32 cellular contexts compared by ENCODE assay signal in genomic region chr7:41621953-41622831, GRCh38.
DNase-seq lines count a peak whose midpoint lies in the region; ATAC-seq and TF ChIP-seq lines count a peak whose summit lies in the region.
"Had no signal": no experiment of that assay in that cellular context is flagged by ENCODE, and none has a peak within 500 bp of the region (broad histone marks: within the 10 kb centered on the region; RNA-seq: fewer than 3 reads in every experiment).

No MANE protein-coding gene starts in this region.

- H4K20me1 ChIP-seq in PC-3 (ENCODE audit: low read length), result no peaks in the 10 kb centered on the region

- POLR2A ChIA-PET in activated CD8-positive, alpha-beta T cell treated with anti-CD3 and anti-CD28 coated beads for 36 hours (lab: Charles Lee), result no interaction called here
- POLR2A ChIA-PET in activated CD8-positive, alpha-beta T cell treated with anti-CD3 and anti-CD28 coated beads, Interleukin-2, amount 10 ng/mL, durations not matched to agents 7 days and 5 days (lab: Charles Lee), result no interaction called here
- POLR2A ChIA-PET in PC-3 (lab: Charles Lee; ENCODE audit: unreplicated experiment), result no interaction called here

- no peaks in the 10 kb centered on the region for H3F3A ChIP-seq in PC-3 (ENCODE audit: low read length, unreplicated experiment)

- H2BK5ac ChIP-seq in trophoblast cell (ENCODE audit: low read depth, low read length, poor library complexity), result peak overlapping the region; percentile 52

- no peak overlapping the region for H3K23ac ChIP-seq in trophoblast cell (ENCODE audit: low read length)

- no peaks in the 10 kb centered on the region for H3K9me2 ChIP-seq in PC-3 (replicated peaks; ENCODE audit: low read length)

- H3K79me2 ChIP-seq in PC-3 (ENCODE audit: low read length), result no peaks in the 10 kb centered on the region
- H3K79me2 ChIP-seq in trophoblast cell (ENCODE audit: control insufficient read depth, insufficient read depth, low read length, poor library complexity), result no peaks in the 10 kb centered on the region

- H3K14ac ChIP-seq in trophoblast cell (ENCODE audit: low read length), result peak overlapping the region; percentile 47

- no peak overlapping the region for H4K12ac ChIP-seq in trophoblast cell (ENCODE audit: low read depth, low read length)

- H3K9me3 ChIP-seq in PC-3 (ENCODE audit: low read length) (no peaks in the 10 kb centered on the region), endocrine pancreas (ENCODE audit: control insufficient read depth, low read length) (no peaks in the 10 kb centered on the region), trophoblast cell (ENCODE audit: insufficient read depth, low read depth, low read length) (no peaks in the 10 kb centered on the region)
- H3K9me3 ChIP-seq: adrenal gland, esophagus squamous epithelium, MG63, thyroid gland had no signal

- TF ChIP-seq CTCF in activated CD8-positive, alpha-beta T cell treated with anti-CD3 and anti-CD28 coated beads for 36 hours (IDR thresholded peaks at IDR 0.05), result peak; percentile 25
- TF ChIP-seq CTCF in PC-3 (conservative IDR thresholded peaks at IDR 0.05; ENCODE audit: low read depth, low read length), result no peak

- H2BK120ac ChIP-seq in trophoblast cell (ENCODE audit: insufficient read depth, low read length, poor library complexity), result peak overlapping the region; percentile 84

- H3K9ac ChIP-seq in PC-3 (ENCODE audit: low read length) (no peak overlapping the region), endocrine pancreas (ENCODE audit: control insufficient read depth, insufficient read depth, low read length) (no peak overlapping the region), trophoblast cell (ENCODE audit: low read length) (no peak overlapping the region)
- H3K9ac ChIP-seq: GM23248 had no signal

- no peak overlapping the region for H2AK5ac ChIP-seq in trophoblast cell (ENCODE audit: low read length)

- H3K4me3 ChIP-seq in PC-3 (ENCODE audit: low read length) (no peak overlapping the region), endocrine pancreas (ENCODE audit: control insufficient read depth, insufficient read depth, low read length) (peak overlapping the region; percentile 14), trophoblast cell (ENCODE audit: low read depth, low read length) (no peak overlapping the region)
- H3K4me3 ChIP-seq: adrenal gland, esophagus squamous epithelium, GM23248, MG63, skin epidermis, thyroid gland had no signal

- no peaks in the 10 kb centered on the region for H3K36me3 Mint-ChIP-seq in activated CD8-positive, alpha-beta T cell treated with anti-CD3 and anti-CD28 coated beads for 36 hours (ENCODE audit: low read depth)
- H3K36me3 Mint-ChIP-seq in activated CD8-positive, alpha-beta T cell treated with anti-CD3 and anti-CD28 coated beads, Interleukin-2, amount 10 ng/mL, durations not matched to agents 7 days and 5 days (ENCODE audit: low read depth), result no peaks in the 10 kb centered on the region
- H3K36me3 Mint-ChIP-seq: activated CD8-positive, alpha-beta memory T cell treated with anti-CD3 and anti-CD28 coated beads, Interleukin-2, amount 10 ng/mL, durations not matched to agents 7 days and 5 days had no signal

- H3K9me3 Mint-ChIP-seq in activated CD8-positive, alpha-beta T cell treated with anti-CD3 and anti-CD28 coated beads for 36 hours, result peaks cover 2% of the 10 kb centered on the region
- H3K9me3 Mint-ChIP-seq in activated CD8-positive, alpha-beta T cell treated with anti-CD3 and anti-CD28 coated beads, Interleukin-2, amount 10 ng/mL, durations not matched to agents 7 days and 5 days (ENCODE audit: insufficient read depth), result no peaks in the 10 kb centered on the region

- H3K27ac ChIP-seq in PC-3 (ENCODE audit: low read length) (no peak overlapping the region), trophoblast cell (ENCODE audit: low read depth, low read length) (no peak overlapping the region)
- H3K27ac ChIP-seq: adrenal gland, brain microvascular endothelial cell, esophagus squamous epithelium, GM23248, skin epidermis, thyroid gland, WERI-Rb-1 had no signal

- ATAC-seq in activated CD8-positive, alpha-beta T cell treated with anti-CD3 and anti-CD28 coated beads for 36 hours, result no peak
- ATAC-seq in activated CD8-positive, alpha-beta T cell treated with anti-CD3 and anti-CD28 coated beads, Interleukin-2, amount 10 ng/mL, durations not matched to agents 7 days and 5 days, result no peak
- ATAC-seq in PC-3 (no peak), HG03025 (IDR thresholded peaks at IDR 0.05; ENCODE audit: low FRiP score, unreplicated experiment) (no peak)
- ATAC-seq: activated CD8-positive, alpha-beta memory T cell treated with anti-CD3 and anti-CD28 coated beads, Interleukin-2, amount 10 ng/mL, durations not matched to agents 7 days and 5 days; activated T-cell treated with anti-CD3 and anti-CD28 coated beads, Interleukin-2, amount 50 U/mL, for 72 hours; Right ventricle myocardium inferior; stimulated activated naive CD8-positive, alpha-beta T cell treated with anti-CD3 and anti-CD28 coated beads, Interleukin-15, amount 100 ng/mL, for 72 hours had no signal

- H3K36me3 ChIP-seq in PC-3 (ENCODE audit: low read depth, low read length) (no peaks in the 10 kb centered on the region), endocrine pancreas (ENCODE audit: control insufficient read depth, insufficient read depth, low read length) (no peaks in the 10 kb centered on the region), trophoblast cell (ENCODE audit: control insufficient read depth in 1 of 2, insufficient read depth in 2 of 2, low read length in 2 of 2) (no peaks in the 10 kb centered on the region)
- H3K36me3 ChIP-seq: adrenal gland, brain microvascular endothelial cell, esophagus squamous epithelium, MG63, thyroid gland, WERI-Rb-1 had no signal

- DNase-seq in activated CD8-positive, alpha-beta T cell treated with anti-CD3 and anti-CD28 coated beads for 36 hours, result no peak
- no peak for DNase-seq in activated CD8-positive, alpha-beta T cell treated with anti-CD3 and anti-CD28 coated beads, Interleukin-2, amount 10 ng/mL, durations not matched to agents 7 days and 5 days
- DNase-seq in PC-3 (peak; percentile 39), trophoblast cell (peak; percentile 72 to 93), NCI-H2107 (lab: John Stamatoyannopoulos, UW) (no peak)
- no peak for DNase-seq in activated CD8-positive, alpha-beta memory T cell treated with anti-CD3 and anti-CD28 coated beads, Interleukin-2, amount 50 U/mL, for 48 hours
- DNase-seq: 8988T; activated CD4-positive, alpha-beta T cell treated with anti-CD3 and anti-CD28 coated beads, Interleukin-2, amount 10 ng/mL, durations not matched to agents 24 days and 14 days; activated CD8-positive, alpha-beta memory T cell treated with anti-CD3 and anti-CD28 coated beads, Interleukin-2, amount 10 ng/mL, durations not matched to agents 7 days and 5 days; activated naive CD4-positive, alpha-beta T cell treated with anti-CD3 and anti-CD28 coated beads for 36 hours; activated T-cell treated with anti-CD3 and anti-CD28 coated beads, Interleukin-2, amount 50 U/mL, for 72 hours; adrenal gland; brain microvascular endothelial cell; CD4-positive, alpha-beta T cell; DMS 273 treated with DMSO at 0.1 percent for 48 hours; effector memory CD4-positive, alpha-beta T cell; esophagus squamous epithelium; GM23248; mesenchymal stem cell; MG63; NCI-H446 treated with DMSO at 0.1 percent for 48 hours; NCI-H82; occipital lobe; retina; stimulated activated naive CD8-positive, alpha-beta T cell treated with anti-CD3 and anti-CD28 coated beads, Interleukin-15, amount 100 ng/mL, for 72 hours; T-helper 9 cell; thyroid gland; WERI-Rb-1 had no signal

- H3K4me3 Mint-ChIP-seq in activated CD8-positive, alpha-beta T cell treated with anti-CD3 and anti-CD28 coated beads for 36 hours, result no peak overlapping the region
- no peak overlapping the region for H3K4me3 Mint-ChIP-seq in activated CD8-positive, alpha-beta T cell treated with anti-CD3 and anti-CD28 coated beads, Interleukin-2, amount 10 ng/mL, durations not matched to agents 7 days and 5 days
- H3K4me3 Mint-ChIP-seq: activated CD4-positive, alpha-beta T cell treated with anti-CD3 and anti-CD28 coated beads, Interleukin-2, amount 10 ng/mL, durations not matched to agents 24 days and 14 days; activated CD8-positive, alpha-beta memory T cell treated with anti-CD3 and anti-CD28 coated beads, Interleukin-2, amount 10 ng/mL, durations not matched to agents 7 days and 5 days; activated naive CD4-positive, alpha-beta T cell treated with anti-CD3 and anti-CD28 coated beads for 36 hours; activated T-cell treated with anti-CD3 and anti-CD28 coated beads, Interleukin-2, amount 50 U/mL, for 72 hours; CD4-positive, alpha-beta T cell; stimulated activated naive CD8-positive, alpha-beta T cell treated with anti-CD3 and anti-CD28 coated beads, Interleukin-15, amount 100 ng/mL, for 72 hours had no signal

- H3K79me1 ChIP-seq in trophoblast cell (ENCODE audit: low read length), result peaks cover 5% of the 10 kb centered on the region

- H3K4me2 ChIP-seq in PC-3 (ENCODE audit: low read length) (no peak overlapping the region), trophoblast cell (ENCODE audit: low read length) (no peak overlapping the region)

- H3K27ac Mint-ChIP-seq in activated CD8-positive, alpha-beta T cell treated with anti-CD3 and anti-CD28 coated beads for 36 hours, result no peak overlapping the region
- no peak overlapping the region for H3K27ac Mint-ChIP-seq in activated CD8-positive, alpha-beta T cell treated with anti-CD3 and anti-CD28 coated beads, Interleukin-2, amount 10 ng/mL, durations not matched to agents 7 days and 5 days
- H3K27ac Mint-ChIP-seq: activated CD4-positive, alpha-beta T cell treated with anti-CD3 and anti-CD28 coated beads, Interleukin-2, amount 10 ng/mL, durations not matched to agents 24 days and 14 days; activated CD8-positive, alpha-beta memory T cell treated with anti-CD3 and anti-CD28 coated beads, Interleukin-2, amount 10 ng/mL, durations not matched to agents 7 days and 5 days; activated naive CD4-positive, alpha-beta T cell treated with anti-CD3 and anti-CD28 coated beads for 36 hours; activated T-cell treated with anti-CD3 and anti-CD28 coated beads, Interleukin-2, amount 50 U/mL, for 72 hours; CD4-positive, alpha-beta T cell had no signal

- peak overlapping the region; percentile 82 for H4K91ac ChIP-seq in trophoblast cell (ENCODE audit: low read depth, low read length)

- H3K4me1 Mint-ChIP-seq in activated CD8-positive, alpha-beta T cell treated with anti-CD3 and anti-CD28 coated beads for 36 hours (ENCODE audit: low read depth), result no peaks in the 10 kb centered on the region
- no peaks in the 10 kb centered on the region for H3K4me1 Mint-ChIP-seq in activated CD8-positive, alpha-beta T cell treated with anti-CD3 and anti-CD28 coated beads, Interleukin-2, amount 10 ng/mL, durations not matched to agents 7 days and 5 days (ENCODE audit: low read depth)
- H3K4me1 Mint-ChIP-seq: activated CD4-positive, alpha-beta T cell treated with anti-CD3 and anti-CD28 coated beads, Interleukin-2, amount 10 ng/mL, durations not matched to agents 24 days and 14 days; activated CD8-positive, alpha-beta memory T cell treated with anti-CD3 and anti-CD28 coated beads, Interleukin-2, amount 10 ng/mL, durations not matched to agents 7 days and 5 days; stimulated activated naive CD8-positive, alpha-beta T cell treated with anti-CD3 and anti-CD28 coated beads, Interleukin-15, amount 100 ng/mL, for 72 hours had no signal

- no peak overlapping the region for H2BK12ac ChIP-seq in trophoblast cell (ENCODE audit: low read length)

- H3K27me3 ChIP-seq in PC-3 (ENCODE audit: low read length), result no peaks in the 10 kb centered on the region
- H3K27me3 ChIP-seq in endocrine pancreas (ENCODE audit: control insufficient read depth, insufficient read depth, low read length), result no peaks in the 10 kb centered on the region
- no peaks in the 10 kb centered on the region for H3K27me3 ChIP-seq in trophoblast cell (ENCODE audit: insufficient read depth, low read length)
- H3K27me3 ChIP-seq: adrenal gland, brain microvascular endothelial cell, esophagus squamous epithelium, MG63, thyroid gland had no signal

- no peak overlapping the region for H3K4ac ChIP-seq in trophoblast cell (ENCODE audit: low read depth, low read length)

- peaks cover 6% of the 10 kb centered on the region; the same call in 1 of the 2 replicates for H3K4me1 ChIP-seq in PC-3 (ENCODE audit: insufficient read depth, low read length)
- peaks cover 4% of the 10 kb centered on the region for H3K4me1 ChIP-seq in endocrine pancreas (ENCODE audit: control insufficient read depth, insufficient read depth, low read length)
- H3K4me1 ChIP-seq in trophoblast cell (ENCODE audit: control insufficient read depth in 1 of 2, insufficient read depth in 2 of 2, low read length in 2 of 2), result peaks cover 5% of the 10 kb centered on the region in 2 experiments
- H3K4me1 ChIP-seq: adrenal gland, esophagus squamous epithelium, thyroid gland had no signal

- BruUV-seq in PC-3 (replicated peaks; lab: Mats Ljungman, UMichigan), result no TSS peak

- no peak overlapping the region for H3K18ac ChIP-seq in trophoblast cell (ENCODE audit: low read length)

- H4K8ac ChIP-seq in trophoblast cell (ENCODE audit: low read depth, low read length), result no peak overlapping the region

- 100% methylated on average over 1 of the region's 7 CpGs for WGBS in trophoblast cell (ENCODE audit: extremely low coverage, insufficient coverage, insufficient read length)

- H2AFZ ChIP-seq in PC-3 (ENCODE audit: low read length) (peak overlapping the region; percentile 4; the same call in 1 of the 2 replicates), trophoblast cell (ENCODE audit: insufficient read depth, low read length, poor library complexity) (peak overlapping the region; percentile 81)
- H2AFZ ChIP-seq: GM23248 had no signal

- CTCF ChIA-PET in activated CD8-positive, alpha-beta T cell treated with anti-CD3 and anti-CD28 coated beads for 36 hours (lab: Charles Lee), result no interaction called here
- CTCF ChIA-PET in activated CD8-positive, alpha-beta T cell treated with anti-CD3 and anti-CD28 coated beads, Interleukin-2, amount 10 ng/mL, durations not matched to agents 7 days and 5 days (lab: Charles Lee), result no interaction called here
- CTCF ChIA-PET in PC-3 (lab: Charles Lee), result no interaction called here

- intact Hi-C loops in activated CD8-positive, alpha-beta T cell treated with anti-CD3 and anti-CD28 coated beads for 36 hours (cut with micrococcal nuclease), result no loop called here
- intact Hi-C loops in PC-3 (cut with micrococcal nuclease), result no loop called here

- peaks cover 4% of the 10 kb centered on the region for H3K27me3 Mint-ChIP-seq in activated CD8-positive, alpha-beta T cell treated with anti-CD3 and anti-CD28 coated beads for 36 hours
- H3K27me3 Mint-ChIP-seq in activated CD8-positive, alpha-beta T cell treated with anti-CD3 and anti-CD28 coated beads, Interleukin-2, amount 10 ng/mL, durations not matched to agents 7 days and 5 days (ENCODE audit: low read depth), result no peaks in the 10 kb centered on the region
- H3K27me3 Mint-ChIP-seq: activated CD4-positive, alpha-beta T cell treated with anti-CD3 and anti-CD28 coated beads, Interleukin-2, amount 10 ng/mL, durations not matched to agents 24 days and 14 days; activated CD8-positive, alpha-beta memory T cell treated with anti-CD3 and anti-CD28 coated beads, Interleukin-2, amount 10 ng/mL, durations not matched to agents 7 days and 5 days; CD4-positive, alpha-beta T cell had no signal

Comparison
In these comparisons a context has a peak if more than half of its experiments do, and no peak if none do; other contexts are left out.
1. DNase-seq: peak in PC-3 (single experiment) and trophoblast cell (2 of 2); none in activated CD8-positive, alpha-beta T cell treated with anti-CD3 and anti-CD28 coated beads for 36 hours (single experiment), activated CD8-positive, alpha-beta T cell treated with anti-CD3 and anti-CD28 coated beads, Interleukin-2, amount 10 ng/mL, durations not matched to agents 7 days and 5 days (single experiment), NCI-H2107 (single experiment) and activated CD8-positive, alpha-beta memory T cell treated with anti-CD3 and anti-CD28 coated beads, Interleukin-2, amount 50 U/mL, for 48 hours (single experiment).